Comparison of ENCODE assay signal across 9 cellular contexts in genomic region chr6:157272866-157273755, GRCh38. TPM values are rescaled to one million over a fixed set of nuclear protein-coding genes. Genes with fewer than 3 reads are reported as not detected.
DNase-seq lines count a peak whose midpoint lies in the region; ATAC-seq, FAIRE-seq and TF ChIP-seq lines count a peak whose summit lies in the region.
"Had no signal": no experiment of that assay in that cellular context is flagged by ENCODE, and none has a peak within 500 bp of the region (broad histone marks: within the 10 kb centered on the region; RNA-seq: fewer than 3 reads in every experiment).

No MANE protein-coding gene starts in this region.

- peak overlapping the region in 8 of 10 experiments; percentile 70 to 84 (median 75); a peak in 11 of 20 replicates for H3K4me3 ChIP-seq in BLaER1 treated with 17β-estradiol and CSF1 and Interleukin-3, amounts not matched to agents 10 nM and 100 nM
- H3K4me3 ChIP-seq in iPS-20b (ENCODE audit: low read length) = peak overlapping the region; percentile 73; the same call in 1 of the 2 replicates

- peaks cover 7 to 45% (median 31%) of the 10 kb centered on the region in 10 experiments; a peak in 18 of 20 replicates for H3K4me1 ChIP-seq in BLaER1 treated with 17β-estradiol and CSF1 and Interleukin-3, amounts not matched to agents 10 nM and 100 nM
- H3K4me1 ChIP-seq in iPS-20b (ENCODE audit: insufficient read depth, low read length) = no peaks in the 10 kb centered on the region; the same call in 1 of the 2 replicates

- H3K4me3 Mint-ChIP-seq in activated CD8-positive, alpha-beta T cell treated with anti-CD3 and anti-CD28 coated beads, Interleukin-2, amount 10 ng/mL, durations not matched to agents 7 days and 5 days = peak overlapping the region; percentile 36

- peaks cover 23% of the 10 kb centered on the region for H3K27me3 Mint-ChIP-seq in activated CD8-positive, alpha-beta T cell treated with anti-CD3 and anti-CD28 coated beads, Interleukin-2, amount 10 ng/mL, durations not matched to agents 7 days and 5 days (ENCODE audit: low read depth)

- peaks cover 10% of the 10 kb centered on the region for H3K4me1 Mint-ChIP-seq in activated CD8-positive, alpha-beta T cell treated with anti-CD3 and anti-CD28 coated beads, Interleukin-2, amount 10 ng/mL, durations not matched to agents 7 days and 5 days (ENCODE audit: low read depth)

- peaks cover 0 to 6% (median 0%) of the 10 kb centered on the region in 11 experiments; a peak in 2 of 22 replicates for H3K27me3 ChIP-seq in BLaER1 treated with 17β-estradiol and CSF1 and Interleukin-3, amounts not matched to agents 10 nM and 100 nM
- peaks cover 21% of the 10 kb centered on the region for H3K27me3 ChIP-seq in iPS-20b (ENCODE audit: insufficient read depth, low read length)

- POLR2A ChIA-PET in activated CD8-positive, alpha-beta T cell treated with anti-CD3 and anti-CD28 coated beads, Interleukin-2, amount 10 ng/mL, durations not matched to agents 7 days and 5 days (lab: Charles Lee) = interaction anchor here (0.7 kb wide), 2 partner anchors 88 to 114 kb away, joined by 3 read pairs; no protein-coding TSS in a partner anchor

- CTCF ChIA-PET in activated CD8-positive, alpha-beta T cell treated with anti-CD3 and anti-CD28 coated beads, Interleukin-2, amount 10 ng/mL, durations not matched to agents 7 days and 5 days (lab: Charles Lee) = interaction anchor here (1.4 to 2.6 kb wide), 2 partner anchors 9 to 51 kb away, joined by 3 to 9 read pairs; no protein-coding TSS in a partner anchor

- peak overlapping the region; percentile 46 for H3K27ac Mint-ChIP-seq in activated CD8-positive, alpha-beta T cell treated with anti-CD3 and anti-CD28 coated beads, Interleukin-2, amount 10 ng/mL, durations not matched to agents 7 days and 5 days

- H3K9me3 Mint-ChIP-seq in activated CD8-positive, alpha-beta T cell treated with anti-CD3 and anti-CD28 coated beads, Interleukin-2, amount 10 ng/mL, durations not matched to agents 7 days and 5 days (ENCODE audit: insufficient read depth) = no peaks in the 10 kb centered on the region

- DNase-seq in HuH-7.5 (ENCODE audit: low spot score) (peak; percentile 42), erythroblast (lab: John Stamatoyannopoulos, UW) (no peak), C1 segment of cervical spinal cord (lab: John Stamatoyannopoulos, UW) (no peak), GM12891 (ENCODE audit: insufficient read length, low spot score) (no peak), glomerular visceral epithelial cell (ENCODE audit: extremely low spot score) (no peak)
- DNase-seq in activated CD8-positive, alpha-beta T cell treated with anti-CD3 and anti-CD28 coated beads, Interleukin-2, amount 10 ng/mL, durations not matched to agents 7 days and 5 days = peak; percentile 46

- H3K36me3 Mint-ChIP-seq in activated CD8-positive, alpha-beta T cell treated with anti-CD3 and anti-CD28 coated beads, Interleukin-2, amount 10 ng/mL, durations not matched to agents 7 days and 5 days (ENCODE audit: low read depth) = no peaks in the 10 kb centered on the region

- no peak for ATAC-seq in activated CD8-positive, alpha-beta T cell treated with anti-CD3 and anti-CD28 coated beads, Interleukin-2, amount 10 ng/mL, durations not matched to agents 7 days and 5 days

- no peak for FAIRE-seq in GM12891 (lab: Jason Lieb, UNC)

- H3K9me3 ChIP-seq in BLaER1 treated with 17β-estradiol and CSF1 and Interleukin-3, amounts not matched to agents 10 nM and 100 nM (replicated peaks in 1 of 11) = peaks cover 0 to 9% (median 6%) of the 10 kb centered on the region in 11 experiments; a peak in 10 of 22 replicates
- H3K9me3 ChIP-seq in iPS-20b (ENCODE audit: insufficient read depth, low read depth, low read length) = no peaks in the 10 kb centered on the region

- TF ChIP-seq POLR2A in erythroblast (IDR thresholded peaks at IDR 0.05; ENCODE audit: low read length) (no peak), GM12891 (IDR thresholded peaks at IDR 0.05; ENCODE audit: low read depth, low read length) (no peak)

- H3K36me3 ChIP-seq in BLaER1 treated with 17β-estradiol and CSF1 and Interleukin-3, amounts not matched to agents 10 nM and 100 nM = no peaks in the 10 kb centered on the region
- H3K36me3 ChIP-seq in iPS-20b (ENCODE audit: insufficient read depth, low read depth, low read length) = no peaks in the 10 kb centered on the region
- H3K36me3 ChIP-seq: cardiac muscle cell had no signal

- peak overlapping the region in 4 of 11 experiments; percentile 82 to 85 (median 84); a peak in 4 of 22 replicates for H3K9ac ChIP-seq in BLaER1 treated with 17β-estradiol and CSF1 and Interleukin-3, amounts not matched to agents 10 nM and 100 nM
- H3K9ac ChIP-seq in iPS-20b (ENCODE audit: low read depth, low read length) = no peak overlapping the region

- H3K27ac ChIP-seq in BLaER1 treated with 17β-estradiol and CSF1 and Interleukin-3, amounts not matched to agents 10 nM and 100 nM = peak overlapping the region in 1 of 11 experiments; percentile 78; a peak in 3 of 22 replicates
- no peak overlapping the region for H3K27ac ChIP-seq in iPS-20b (ENCODE audit: low read length)
- H3K27ac ChIP-seq: cardiac muscle cell had no signal

- peak overlapping the region; percentile 83 to 98 (median 92) for H3K4me2 ChIP-seq in BLaER1 treated with 17β-estradiol and CSF1 and Interleukin-3, amounts not matched to agents 10 nM and 100 nM

- no peaks in the 10 kb centered on the region for H4K20me1 ChIP-seq in BLaER1 treated with 17β-estradiol and CSF1 and Interleukin-3, amounts not matched to agents 10 nM and 100 nM

TF ChIP-seq in GM12891, 5 proteins besides CTCF, POLR2A, EP300 and RAD21:
- no peak for TF ChIP-seq SPI1 (IDR thresholded peaks at IDR 0.05; ENCODE audit: low read depth, low read length)
- TF ChIP-seq POU2F2 (IDR thresholded peaks at IDR 0.05; ENCODE audit: low read depth, low read length) = no peak
- no peak for TF ChIP-seq POLR2AphosphoS5 (IDR thresholded peaks at IDR 0.05; ENCODE audit: low read depth, low read length)
- TF ChIP-seq PAX5 (IDR thresholded peaks at IDR 0.05; ENCODE audit: insufficient read depth, low read length, severe bottlenecking) = no peak
- no peak for TF ChIP-seq TAF1 (IDR thresholded peaks at IDR 0.05; ENCODE audit: low read depth, low read length)

RNA-seq across cellular contexts. Expression of gene TMEM242, which starts 50.2 kb away (rescaled TPM):
- total RNA-seq in activated CD8-positive, alpha-beta T cell treated with anti-CD3 and anti-CD28 coated beads, Interleukin-2, amount 10 ng/mL, durations not matched to agents 7 days and 5 days = 1 to 10 TPM; 9.1 to 9.5 TPM
- polyA plus RNA-seq in GM12891 (2012; ENCODE audit: low read depth, missing spikeins) = 2.1 TPM

Comparison
In these comparisons a context has a peak if more than half of its experiments do, and no peak if none do; other contexts are left out.
1. DNase-seq: peak in HuH-7.5 (single experiment) and activated CD8-positive, alpha-beta T cell treated with anti-CD3 and anti-CD28 coated beads, Interleukin-2, amount 10 ng/mL, durations not matched to agents 7 days and 5 days (single experiment); none in erythroblast (0 of 2), C1 segment of cervical spinal cord (0 of 14), GM12891 (single experiment) and glomerular visceral epithelial cell (single experiment).